In the genomic region with DNA sequence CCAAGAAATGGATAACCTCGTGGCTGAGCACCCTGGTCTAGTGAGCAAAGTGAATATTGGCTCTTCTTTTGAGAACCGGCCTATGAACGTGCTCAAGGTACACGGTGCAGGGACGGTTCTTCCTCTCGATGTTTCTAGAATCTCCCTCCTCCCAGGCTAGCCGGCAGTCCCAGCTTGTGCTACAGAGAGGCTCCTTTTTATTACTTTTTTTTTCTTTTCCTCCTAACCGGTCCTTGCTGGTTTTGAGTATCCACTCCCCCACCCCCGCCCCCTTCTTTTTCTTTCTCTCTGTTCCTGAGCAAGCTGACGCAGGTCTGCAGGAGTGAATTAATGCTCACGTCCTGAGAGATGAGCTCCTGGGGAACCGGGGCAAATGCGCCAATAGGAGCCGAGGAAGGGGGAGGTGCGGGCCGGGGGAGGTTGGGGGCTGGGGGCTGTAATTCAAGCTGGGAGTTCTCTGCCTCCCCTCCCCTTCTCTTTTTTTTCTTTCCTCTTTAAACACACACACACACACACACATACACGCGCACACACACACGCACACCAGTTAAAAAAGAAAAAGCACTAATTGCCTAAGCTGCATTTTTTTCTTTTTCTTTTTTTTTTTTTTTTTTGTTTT, we compare ENCODE assay signal across 8 cellular contexts. TPM values are rescaled to one million over a fixed set of nuclear protein-coding genes. Genes with fewer than 3 reads are reported as not detected.
DNase-seq lines count a peak whose midpoint lies in the region; ATAC-seq and TF ChIP-seq lines count a peak whose summit lies in the region.

No MANE protein-coding gene starts in this region.

- H2AFZ ChIP-seq in GM23338 = no peak overlapping the region; the same call in 1 of the 2 replicates

- no peak for TF ChIP-seq CTCF in GM23338 (conservative IDR thresholded peaks at IDR 0.05; ENCODE audit: low read depth in 2 of 2)

- H3K27me3 Mint-ChIP-seq in GM23338 (ENCODE audit: insufficient read depth, low read depth, poor library complexity) = peaks cover 9% of the 10 kb centered on the region

- peak overlapping the region; percentile 74 for H3K4me2 ChIP-seq in GM23338

- H3K9me3 Mint-ChIP-seq in GM23338 = peaks cover 2% of the 10 kb centered on the region; the same call in 2 of the 3 replicates

- peaks cover 62% of the 10 kb centered on the region for H3K4me1 Mint-ChIP-seq in GM23338

- peak overlapping the region; percentile 99 for H3K27ac Mint-ChIP-seq in GM23338

- peaks cover 11% of the 10 kb centered on the region; the same call in 1 of the 2 replicates for H3K9me2 ChIP-seq in GM23338 (ENCODE audit: insufficient read depth)

- peak; percentile 94 for DNase-seq in GM23338 (ENCODE audit: low spot score)
- DNase-seq in NCI-H446 (lab: John Stamatoyannopoulos, UW) = peak; percentile 35 to 80
- peak; percentile 29 for DNase-seq in cerebellum (ENCODE audit: low spot score)
- no peak for DNase-seq in activated effector memory CD4-positive, alpha-beta T cell treated with Interleukin-2 at 50 U/mL for 16 hours

- peak overlapping the region; percentile 40 for H3K4me3 ChIP-seq in GM23338
- H3K4me3 ChIP-seq in muscle layer of colon (ENCODE audit: low read depth in 1 of 2, low read length in 2 of 2) = peak overlapping the region in 1 of 2 donors; percentile 48

- peak overlapping the region; percentile 58 for H3K4me3 Mint-ChIP-seq in GM23338

- H3K9me3 ChIP-seq in muscle layer of colon (ENCODE audit: low read length) = no peaks in the 10 kb centered on the region

- H4K20me1 ChIP-seq in GM23338 (replicated peaks; ENCODE audit: insufficient read depth) = no peaks in the 10 kb centered on the region

- ATAC-seq in GM23338 = peak; percentile 86
- no peak for ATAC-seq in HG03432 (IDR thresholded peaks at IDR 0.05; ENCODE audit: unreplicated experiment)
- ATAC-seq in HG03439 (IDR thresholded peaks at IDR 0.05; ENCODE audit: unreplicated experiment) = no peak
- no peak for ATAC-seq in HG03039 (IDR thresholded peaks at IDR 0.05; ENCODE audit: unreplicated experiment)

- no peaks in the 10 kb centered on the region for H3K36me3 Mint-ChIP-seq in GM23338 (ENCODE audit: low read depth)

- peaks cover 46% of the 10 kb centered on the region for H3K4me1 ChIP-seq in GM23338 (ENCODE audit: insufficient read depth)
- H3K4me1 ChIP-seq in muscle layer of colon (ENCODE audit: insufficient read depth, low read length) = peaks cover 22% of the 10 kb centered on the region

- H3K27me3 ChIP-seq in GM23338 (ENCODE audit: insufficient read depth) (no peaks in the 10 kb centered on the region), muscle layer of colon (ENCODE audit: control insufficient read depth in 1 of 2, insufficient read depth in 2 of 2, low read length in 2 of 2) (no peaks in the 10 kb centered on the region)

- no peak overlapping the region for H3K9ac ChIP-seq in muscle layer of colon (ENCODE audit: low read length)

- H3K27ac ChIP-seq in GM23338 (ENCODE audit: low read depth) = peak overlapping the region; percentile 97
- H3K27ac ChIP-seq in muscle layer of colon (ENCODE audit: low read depth, low read length) = peak overlapping the region; percentile 59

- H3F3A ChIP-seq in GM23338 (replicated peaks; ENCODE audit: low read depth) = peaks cover 3% of the 10 kb centered on the region; the same call in 1 of the 2 replicates

- H3K36me3 ChIP-seq in GM23338 (ENCODE audit: insufficient read depth) (no peaks in the 10 kb centered on the region), muscle layer of colon (ENCODE audit: insufficient read depth, low read length) (no peaks in the 10 kb centered on the region)

- H3K79me2 ChIP-seq in GM23338 (replicated peaks; ENCODE audit: insufficient read depth) = no peaks in the 10 kb centered on the region

TF ChIP-seq in GM23338, 12 proteins besides CTCF, POLR2A, EP300 and RAD21:
- TF ChIP-seq NANOG (IDR thresholded peaks at IDR 0.05; ENCODE audit: borderline replicate concordance) (no peak), JUNB (IDR thresholded peaks at IDR 0.05; ENCODE audit: unreplicated experiment) (no peak), POLR2AphosphoS5 (IDR thresholded peaks at IDR 0.05; ENCODE audit: low read depth) (peak; percentile 64), REST (IDR thresholded peaks at IDR 0.05; ENCODE audit: unreplicated experiment) (no peak), CREB1 (CRISPR knock-in tag; IDR thresholded peaks at IDR 0.05; ENCODE audit: low read depth) (0 out of 2 replicates have a peak, but pooled peaks have one; percentile 55)

RNA-seq across cellular contexts. Expression of gene CPA2, which starts 6.5 kb away (rescaled TPM):
- not detected in 2 replicates for total RNA-seq in GM23338 (2014; rRNA removed; shearing (Covaris generic))
- polyA plus RNA-seq in GM23338 (2016; fragmentation: Nextera tagmentation; extraction: Ambion mirVana) = not detected in 2 replicates
- not detected for total RNA-seq in cerebellum

RNA-seq across cellular contexts. Expression of gene CPA4, which starts 19.8 kb away (rescaled TPM):
- not detected in 2 replicates for total RNA-seq in GM23338 (2014; rRNA removed; shearing (Covaris generic))
- polyA plus RNA-seq in GM23338 (2016; fragmentation: Nextera tagmentation; extraction: Ambion mirVana) = not detected in 2 replicates
- total RNA-seq in cerebellum = 1.00 TPM
